Comparison of ENCODE assay signal across 8 cellular contexts in the genomic region with DNA sequence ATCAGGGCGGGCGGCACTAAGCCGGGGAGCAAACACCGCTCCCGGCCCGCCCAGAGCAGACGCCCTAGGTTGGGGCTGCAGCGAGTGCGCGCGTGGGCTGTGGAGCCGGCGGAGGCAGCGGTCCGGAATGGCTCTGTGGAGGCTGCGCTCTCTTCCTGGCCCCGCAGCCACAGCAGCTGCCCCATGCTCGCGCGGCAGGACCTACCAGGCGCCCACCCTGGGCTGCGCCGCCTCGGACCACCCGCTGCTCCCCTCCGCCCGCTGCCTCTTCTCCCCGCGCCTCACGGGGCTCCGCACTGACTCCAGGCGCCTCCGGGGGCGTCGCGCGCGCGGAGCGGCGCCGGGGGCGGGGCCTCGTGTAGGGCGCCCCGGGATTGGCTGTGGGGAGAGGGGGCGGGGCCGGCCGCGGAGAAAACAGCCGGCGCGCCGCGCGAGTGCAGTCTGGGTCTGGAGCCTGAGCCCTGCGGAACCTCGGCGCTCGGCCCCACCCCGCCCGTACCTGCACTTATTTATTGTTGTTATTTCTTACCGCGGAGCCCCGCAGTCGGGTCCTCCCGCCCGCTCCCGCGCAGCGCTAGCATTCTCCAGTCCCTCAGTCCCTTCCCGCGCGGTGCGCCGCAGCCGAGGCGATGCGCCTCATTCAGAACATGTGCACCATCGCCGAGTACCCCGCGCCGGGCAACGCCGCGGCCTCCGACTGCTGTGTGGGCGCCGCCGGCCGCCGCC. TPM values are rescaled to one million over a fixed set of nuclear protein-coding genes. Genes with fewer than 3 reads are reported as not detected.
DNase-seq lines count a peak whose midpoint lies in the region; ATAC-seq, FAIRE-seq and TF ChIP-seq lines count a peak whose summit lies in the region.

TSS of gene RASL11B (plus strand) at position 439 of the 726 bp plus-strand sequence. CDS start at position 630, 191 bp downstream.

- peaks cover 14% of the 10 kb centered on the region for H3K27me3 Mint-ChIP-seq in HFFc6 (ENCODE audit: insufficient read depth)
- H3K27me3 Mint-ChIP-seq in T-helper 2 cell treated with Interferon-gamma antibody and Interleukin-4, amounts not matched to agents 5 μg/mL and 100 μg/mL, for 36 hours (ENCODE audit: low read depth), result peaks cover 33% of the 10 kb centered on the region
- peaks cover 22% of the 10 kb centered on the region for H3K27me3 Mint-ChIP-seq in astrocyte (ENCODE audit: low read depth, unreplicated experiment)

- H3K4me1 ChIP-seq in astrocyte (ENCODE audit: insufficient read depth, low read length) (peaks cover 12% of the 10 kb centered on the region), aorta (ENCODE audit: control insufficient read depth in 1 of 2, insufficient read depth in 2 of 2, low read length in 2 of 2) (peaks cover 0 to 2% of the 10 kb centered on the region in 2 donors)

- ATAC-seq in aorta (ENCODE audit: low FRiP score), result peak; percentile 97

- DNase-seq in GM10266 (ENCODE audit: extremely low spot score) (peak; percentile 93), HFFc6 (peak; percentile 37), NCI-H1048 (lab: John Stamatoyannopoulos, UW) (peak; percentile 70), astrocyte (ENCODE audit: low read depth) (peak; percentile 34), hypothalamus (lab: John Stamatoyannopoulos, UW) (peak; percentile 5 to 89 (median 66)), retinal pigment epithelial cell (ENCODE audit: low read depth) (no peak), aorta (peak; percentile 89 to 94)
- DNase-seq in T-helper 2 cell treated with Interferon-gamma antibody and Interleukin-4, amounts not matched to agents 5 μg/mL and 100 μg/mL, for 36 hours (ENCODE audit: low spot score), result peak; percentile 83

- H3K9me3 ChIP-seq in astrocyte (ENCODE audit: insufficient read depth, low read depth, low read length) (peaks cover 4% of the 10 kb centered on the region), aorta (ENCODE audit: control insufficient read depth, low read length) (no peaks in the 10 kb centered on the region)

- H3K27me3 ChIP-seq in astrocyte (ENCODE audit: insufficient read depth, low read length) (peaks cover 10% of the 10 kb centered on the region), aorta (ENCODE audit: control insufficient read depth in 1 of 2, insufficient read depth in 2 of 2, low read length in 1 of 2) (no peaks in the 10 kb centered on the region)

- H3K27ac Mint-ChIP-seq in HFFc6 (no peak within 1 kb of the TSS), astrocyte (ENCODE audit: unreplicated experiment) (no peak within 1 kb of the TSS)
- no peak within 1 kb of the TSS for H3K27ac Mint-ChIP-seq in T-helper 2 cell treated with Interferon-gamma antibody and Interleukin-4, amounts not matched to agents 5 μg/mL and 100 μg/mL, for 36 hours

- no peaks in the 10 kb centered on the region for H3K79me2 ChIP-seq in astrocyte (ENCODE audit: insufficient read depth, low read length)

- peak within 1 kb of the TSS; percentile 57 for H3K9ac ChIP-seq in astrocyte (ENCODE audit: low read length)

- H3K36me3 Mint-ChIP-seq in HFFc6 (ENCODE audit: low read depth) (peaks cover 18% of the 10 kb centered on the region), astrocyte (ENCODE audit: low read depth, unreplicated experiment) (peaks cover 11% of the 10 kb centered on the region)
- no peaks in the 10 kb centered on the region for H3K36me3 Mint-ChIP-seq in T-helper 2 cell treated with Interferon-gamma antibody and Interleukin-4, amounts not matched to agents 5 μg/mL and 100 μg/mL, for 36 hours (ENCODE audit: low read depth)

- H3K27ac ChIP-seq in astrocyte (ENCODE audit: low read depth, low read length) (no peak within 1 kb of the TSS), aorta (ENCODE audit: low read depth in 1 of 2, low read length in 2 of 2) (peak within 1 kb of the TSS; percentile 11 to 78)

- H3K36me3 ChIP-seq in astrocyte (ENCODE audit: insufficient read depth, low read length), result no peaks in the 10 kb centered on the region
- H3K36me3 ChIP-seq in aorta (ENCODE audit: control insufficient read depth in 1 of 2, insufficient read depth in 2 of 2, low read length in 1 of 2), result peaks cover 0 to 5% of the 10 kb centered on the region in 2 donors

- H3K9me3 Mint-ChIP-seq in HFFc6 (peaks cover 21% of the 10 kb centered on the region), astrocyte (ENCODE audit: unreplicated experiment) (peaks cover 15% of the 10 kb centered on the region)
- H3K9me3 Mint-ChIP-seq in T-helper 2 cell treated with Interferon-gamma antibody and Interleukin-4, amounts not matched to agents 5 μg/mL and 100 μg/mL, for 36 hours, result peaks cover 5% of the 10 kb centered on the region

- H2AFZ ChIP-seq in astrocyte (ENCODE audit: low read depth, low read length), result peak within 1 kb of the TSS; percentile 87

- H3K4me3 Mint-ChIP-seq in HFFc6, result peak within 1 kb of the TSS; percentile 86
- peak within 1 kb of the TSS; percentile 78 for H3K4me3 Mint-ChIP-seq in T-helper 2 cell treated with Interferon-gamma antibody and Interleukin-4, amounts not matched to agents 5 μg/mL and 100 μg/mL, for 36 hours
- H3K4me3 Mint-ChIP-seq in astrocyte (ENCODE audit: unreplicated experiment), result peak within 1 kb of the TSS; percentile 86

- FAIRE-seq in astrocyte (lab: Jason Lieb, UNC), result no peak

- peak within 1 kb of the TSS; percentile 97 for H3K4me2 ChIP-seq in astrocyte (ENCODE audit: low read length)

- 0% methylated on average over 64 to 93 of the region's 93 CpGs for WGBS in aorta, 2 donors

- H4K20me1 ChIP-seq in astrocyte (ENCODE audit: insufficient read depth, low read length), result no peaks in the 10 kb centered on the region

- peak within 1 kb of the TSS; percentile 62 for H3K4me3 ChIP-seq in astrocyte (ENCODE audit: insufficient read depth, low read depth, low read length)
- peak within 1 kb of the TSS; percentile 75 for H3K4me3 ChIP-seq in retinal pigment epithelial cell (ENCODE audit: low read length)
- H3K4me3 ChIP-seq in aorta (ENCODE audit: low read length in 2 of 2), result peak within 1 kb of the TSS; percentile 71 to 75

- no peak for TF ChIP-seq CTCF in GM10266 (IDR thresholded peaks at IDR 0.05; ENCODE audit: control insufficient read depth, insufficient read depth, low read depth, missing control alignments)
- TF ChIP-seq CTCF in HFFc6 (IDR thresholded peaks at IDR 0.05), result peak; percentile 42
- TF ChIP-seq CTCF in astrocyte (IDR thresholded peaks at IDR 0.05; ENCODE audit: insufficient read depth, low read depth, low read length), result no peak
- TF ChIP-seq CTCF in retinal pigment epithelial cell (conservative IDR thresholded peaks at IDR 0.05; ENCODE audit: low read depth, low read length), result no peak

- intact Hi-C loops in aorta (cut with DNase I), result loop anchor here (5.0 to 10.0 kb wide), 5 partner anchors 120 to 1373 kb away; partner anchors contain the start of gene USP46 (in 1 of the 2)

- H3K4me1 Mint-ChIP-seq in HFFc6 (ENCODE audit: low read depth) (peaks cover 6% of the 10 kb centered on the region), astrocyte (ENCODE audit: low read depth, unreplicated experiment) (peaks cover 10% of the 10 kb centered on the region)
- peaks cover 6% of the 10 kb centered on the region for H3K4me1 Mint-ChIP-seq in T-helper 2 cell treated with Interferon-gamma antibody and Interleukin-4, amounts not matched to agents 5 μg/mL and 100 μg/mL, for 36 hours (ENCODE audit: low read depth)

RNA-seq across cellular contexts. Expression of gene RASL11B, which starts in this region (rescaled TPM):
- under 1 TPM in 5 of 6 experiments, not detected in 1; 0.12 to 0.16 (median 0.14) TPM for total RNA-seq in HFFc6 (2021; fragmentation: NEBNext Ultra II Directional; extraction: Animal tissue kit (Norgen Biotek cat#: 25700))
- total RNA-seq in astrocyte (4.4 and 5.1 TPM in 2 replicates), aorta (1 to 10 TPM; 5.6 to 5.7 TPM)
- 10 to 100 TPM in 1 of 2 donors, 1 to 10 TPM in 1; 4.8 to 12.3 TPM for polyA plus RNA-seq in aorta

Comparison
In these comparisons a context has a peak if more than half of its experiments do, and no peak if none do; other contexts are left out.
1. Peak in DNase-seq in HFFc6; RNA of the gene not detected or under 1 TPM.